Comparison of ENCODE assay signal across 8 cellular contexts in genomic region chr2:169362346-169363026, GRCh38. TPM values are rescaled to one million over a fixed set of nuclear protein-coding genes. Genes with fewer than 3 reads are reported as not detected.
DNase-seq lines count a peak whose midpoint lies in the region; ATAC-seq, FAIRE-seq and TF ChIP-seq lines count a peak whose summit lies in the region.

Gene LRP2 (minus strand): TSS chr2:169362534. CDS start chr2:169362399, 135 bp downstream.

- peak within 1 kb of the TSS; percentile 79 for H3K4me2 ChIP-seq in OCI-LY1 (ENCODE audit: low read length)
- peak within 1 kb of the TSS; percentile 78 for H3K4me2 ChIP-seq in K562 (ENCODE audit: insufficient read depth, low read length)

- WGBS in K562 (ENCODE audit: insufficient coverage, low coverage, missing lambda C conversion rate) = 30% methylated on average over 54 of the region's 63 CpGs

- no peak within 1 kb of the TSS for H3K27ac Mint-ChIP-seq in Calu3 (ENCODE audit: unreplicated experiment)

- TF ChIP-seq RAD21 in K562 (CRISPR knock-in tag; conservative IDR thresholded peaks at IDR 0.05 in 1 of 2, IDR thresholded peaks at IDR 0.05 in 1 of 2) = no peak

- H3K9me1 ChIP-seq in K562 (ENCODE audit: control insufficient read depth, insufficient read depth, low read length) = no peaks in the 10 kb centered on the region

- no peaks in the 10 kb centered on the region for H4K20me1 ChIP-seq in OCI-LY1 (ENCODE audit: insufficient read depth, low read length)
- H4K20me1 ChIP-seq in K562 (replicated peaks; ENCODE audit: control insufficient read depth, insufficient read depth, low read length) = no peaks in the 10 kb centered on the region

- H3K4me3 Mint-ChIP-seq in Calu3 (ENCODE audit: low read depth, unreplicated experiment) = peak within 1 kb of the TSS; percentile 68

- DNase-seq in Calu3 (peak; percentile 26), K562 (ENCODE audit: extremely low read depth in 1 of 4, low spot score in 3 of 4) (peak in 2 of 4 experiments; percentile 16 to 19), islet precursor cell (peak; percentile 68), kidney tubule cell (ENCODE audit: low spot score) (no peak), dedifferentiated amniotic fluid mesenchymal stem cell (ENCODE audit: extremely low spot score) (no peak)

- BruUV-seq in Calu3 (replicated peaks; lab: Mats Ljungman, UMichigan) (no TSS peak), K562 (replicated peaks; lab: Mats Ljungman, UMichigan) (no TSS peak)

- FAIRE-seq in K562 (lab: Jason Lieb, UNC) = no peak

- H3K27me3 ChIP-seq in OCI-LY1 (ENCODE audit: insufficient read depth, low read length) (no peaks in the 10 kb centered on the region), K562 (ENCODE audit: control insufficient read depth in 2 of 2, insufficient read depth in 2 of 2, low read length in 2 of 2) (peaks cover 44 to 45% of the 10 kb centered on the region in 2 experiments)

- no peak for TF ChIP-seq POLR2A in K562 (conservative IDR thresholded peaks at IDR 0.05)

- H3K9me3 ChIP-seq in OCI-LY1 (ENCODE audit: low read length) = no peaks in the 10 kb centered on the region
- H3K9me3 ChIP-seq in K562 (replicated peaks; ENCODE audit: control insufficient read depth, insufficient read depth, low read depth, low read length) = no peaks in the 10 kb centered on the region

- intact Hi-C loops in Calu3 (cut with micrococcal nuclease; ENCODE audit: unreplicated experiment) = no loop called here
- intact Hi-C loops in K562 (cut with micrococcal nuclease) = no loop called here

- H3K27ac ChIP-seq in OCI-LY1 (ENCODE audit: low read depth, low read length, poor library complexity, severe bottlenecking) (no peak within 1 kb of the TSS), K562 (ENCODE audit: extremely low read depth, low read depth, low read length) (no peak within 1 kb of the TSS), skin epidermis (peak within 1 kb of the TSS in 1 of 21 experiments; percentile 30)

- no peak for TF ChIP-seq EP300 in K562 (IDR thresholded peaks at IDR 0.05; ENCODE audit: low read length)

- POLR2A ChIA-PET in K562 (lab: Yijun Ruan, JAX) = no interaction called here

- no peaks in the 10 kb centered on the region for H3F3A ChIP-seq in OCI-LY1 (ENCODE audit: insufficient read depth, low read length)

- H3K4me3 ChIP-seq in OCI-LY1 (ENCODE audit: low read depth, low read length, poor library complexity, severe bottlenecking) (peak within 1 kb of the TSS; percentile 59), K562 (no peak within 1 kb of the TSS), skin epidermis (peak within 1 kb of the TSS; percentile 15 to 58 (median 33))

- no peak for TF ChIP-seq CTCF in Calu3 (IDR thresholded peaks at IDR 0.05; ENCODE audit: unreplicated experiment)
- TF ChIP-seq CTCF in OCI-LY1 (IDR thresholded peaks at IDR 0.05; ENCODE audit: low read length) = no peak
- TF ChIP-seq CTCF in K562 (IDR thresholded peaks at IDR 0.05 in 2 of 3, conservative IDR thresholded peaks at IDR 0.05 in 1 of 3; ENCODE audit: insufficient read depth in 2 of 3, low read depth in 1 of 3, low read length in 3 of 3) = no peak

- H3K9me3 Mint-ChIP-seq in Calu3 (ENCODE audit: low read depth, unreplicated experiment) = no peaks in the 10 kb centered on the region

- H2AFZ ChIP-seq in OCI-LY1 (ENCODE audit: low read length) (no peak within 1 kb of the TSS), K562 (ENCODE audit: low read depth, low read length) (peak within 1 kb of the TSS; percentile 66; the same call in 1 of the 2 replicates)

- H3K79me2 ChIP-seq in OCI-LY1 (ENCODE audit: insufficient read depth, low read length) (no peaks in the 10 kb centered on the region), K562 (ENCODE audit: control insufficient read depth, insufficient read depth, low read length) (no peaks in the 10 kb centered on the region)

- H3K27me3 Mint-ChIP-seq in Calu3 (ENCODE audit: unreplicated experiment) = peaks cover 80% of the 10 kb centered on the region

- CTCF ChIA-PET in Calu3 (lab: Charles Lee) = no interaction called here
- CTCF ChIA-PET in K562 (lab: Yijun Ruan, JAX; ENCODE audit: low intra/inter-chr PET ratio) = no interaction called here

- no peaks in the 10 kb centered on the region for H3K9me2 ChIP-seq in OCI-LY1 (ENCODE audit: low read depth, low read length)

- peaks cover 35% of the 10 kb centered on the region for H3K4me1 Mint-ChIP-seq in Calu3 (ENCODE audit: low read depth, unreplicated experiment)

- H3K36me3 Mint-ChIP-seq in Calu3 (ENCODE audit: insufficient read depth, unreplicated experiment) = peaks cover 23% of the 10 kb centered on the region

- H3K36me3 ChIP-seq in OCI-LY1 (ENCODE audit: insufficient read depth, low read length) (no peaks in the 10 kb centered on the region), K562 (ENCODE audit: control insufficient read depth, insufficient read depth, low read length) (no peaks in the 10 kb centered on the region)

- peaks cover 25% of the 10 kb centered on the region for H3K4me1 ChIP-seq in OCI-LY1 (ENCODE audit: insufficient read depth, low read length, severe bottlenecking)
- H3K4me1 ChIP-seq in K562 (replicated peaks in 1 of 2; ENCODE audit: control insufficient read depth in 2 of 2, insufficient read depth in 2 of 2, low read length in 2 of 2) = peaks cover 8 to 28% of the 10 kb centered on the region in 2 experiments

- ATAC-seq in K562 = no peak
- ATAC-seq in HG02870 (IDR thresholded peaks at IDR 0.05; ENCODE audit: unreplicated experiment) = no peak

- no peak within 1 kb of the TSS; the same call in 1 of the 2 replicates for H3K9ac ChIP-seq in OCI-LY1 (ENCODE audit: low read length)
- H3K9ac ChIP-seq in K562 (ENCODE audit: insufficient read depth in 1 of 2, low read depth in 2 of 2, low read length in 2 of 2) = 0 out of 4 replicates have a peak within 1 kb of the TSS, but pooled peaks of 1 of the 2 experiments have one; percentile 36

- in situ Hi-C loops in K562 (cut with MboI) = no loop called here

TF ChIP-seq in K562, 482 proteins besides CTCF, POLR2A, EP300 and RAD21 (continues in another document):
- TF ChIP-seq MAX (CRISPR knock-in tag; IDR thresholded peaks at IDR 0.05) (no peak), SP1 (CRISPR knock-in tag; IDR thresholded peaks at IDR 0.05) (peak; percentile 33; the same call in 1 of the 2 replicates), POU5F1 (IDR thresholded peaks at IDR 0.05; ENCODE audit: borderline replicate concordance, low read depth, low read length, partially characterized antibody) (no peak), GTF2F1 (IDR thresholded peaks at IDR 0.05; ENCODE audit: low read depth, low read length) (no peak), CBFA2T3 (IDR thresholded peaks at IDR 0.05) (peak; percentile 78), ARID4B (CRISPR knock-in tag; IDR thresholded peaks at IDR 0.05) (no peak), BCOR (IDR thresholded peaks at IDR 0.05) (no peak), KAT2B (IDR thresholded peaks at IDR 0.05; ENCODE audit: low read depth, low read length) (no peak)

RNA-seq across cellular contexts. Expression of gene LRP2, which starts in this region (rescaled TPM):
- total RNA-seq in Calu3 (2022) = 0.49 and 0.66 TPM in 2 replicates
- 0.19 and 0.37 TPM in 2 replicates for total RNA-seq in K562 (2011; cell fraction: chromatin; rRNA removed; ENCODE audit: low replicate concordance)
- total RNA-seq in K562 (2011; cell fraction: nucleolus; rRNA removed) = under 0.01 and 0.17 TPM in 2 replicates
- total RNA-seq in K562 (2011; cell fraction: nucleoplasm; rRNA removed) = 0.07 TPM in 1 of 2 replicates, not detected in the other
- 0.18 TPM in 1 of 2 replicates, not detected in the other for total RNA-seq in K562 (2014; rRNA removed)
- 0.04 and 0.10 TPM in 2 replicates for total RNA-seq in K562 (2014; rRNA removed; fragmentation: Illumina TruSeq; extraction: Trizol)
- 0.04 TPM in 2 replicates for total RNA-seq in K562 (2015; rRNA removed; fragmentation: Illumina TruSeq; extraction: Trizol)
- total RNA-seq in K562 (2021) = 0.13 TPM in 2 replicates
- polyA plus RNA-seq in K562 (2011; rRNA removed) = 0.07 TPM in 2 replicates
- polyA plus RNA-seq in K562 (2011; cell fraction: cytosol; rRNA removed) = 0.06 and 0.10 TPM in 2 replicates
- polyA plus RNA-seq in K562 (2011; cell fraction: nucleus; rRNA removed) = 0.07 and 0.09 TPM in 2 replicates
- polyA plus RNA-seq in K562 (2012) = 0.12 and 0.72 TPM in 2 replicates
- polyA plus RNA-seq in K562 (2014; fragmentation: Illumina TruSeq; extraction: Trizol) = 0.03 and 0.09 TPM in 2 replicates
- polyA plus RNA-seq in K562 (2014; fragmentation: Nextera tagmentation; extraction: Ambion mirVana) = under 1 TPM; 0.14 to 0.15 TPM
- 0.05 TPM in 1 of 2 replicates, not detected in the other for polyA plus RNA-seq in K562 (2014; rRNA removed)
- 0.03 and 0.11 TPM in 2 replicates for polyA minus RNA-seq in K562 (2011; rRNA and poly(A)+ RNA removed)
- polyA minus RNA-seq in K562 (2011; cell fraction: cytosol; rRNA and poly(A)+ RNA removed) = not detected in 2 replicates
- polyA minus RNA-seq in K562 (2011; cell fraction: nucleus; rRNA and poly(A)+ RNA removed) = under 0.01 and 0.11 TPM in 2 replicates

Comparison
In these comparisons a context has a peak if more than half of its experiments do, and no peak if none do; other contexts are left out.
1. Peak in DNase-seq in Calu3; RNA of the gene not detected or under 1 TPM.